In genomic region chr13:36420437-36420891, GRCh38 we compare ENCODE assay signal across 8 cellular contexts. TPM values are rescaled to one million over a fixed set of nuclear protein-coding genes. Genes with fewer than 3 reads are reported as not detected.
DNase-seq lines count a peak whose midpoint lies in the region; ATAC-seq, FAIRE-seq and TF ChIP-seq lines count a peak whose summit lies in the region.

No MANE protein-coding gene starts in this region.

- no peaks in the 10 kb centered on the region for H3K79me2 ChIP-seq in GM23248 (ENCODE audit: insufficient read depth)

- H3K9ac ChIP-seq in GM23248 = no peak overlapping the region

- H3K4me3 ChIP-seq in GM23248 (no peak overlapping the region), fibroblast of the aortic adventitia (ENCODE audit: low read depth, low read length) (no peak overlapping the region), upper lobe of right lung (no peak overlapping the region)

- peak; percentile 88 for TF ChIP-seq CTCF in fibroblast of the aortic adventitia (IDR thresholded peaks at IDR 0.05; ENCODE audit: insufficient read depth, low read length)
- peak; percentile 89 for TF ChIP-seq CTCF in upper lobe of right lung (IDR thresholded peaks at IDR 0.05)

- H2AFZ ChIP-seq in GM23248 = no peak overlapping the region

- H3K36me3 ChIP-seq in GM23248 (ENCODE audit: low read depth) (no peaks in the 10 kb centered on the region), upper lobe of right lung (no peaks in the 10 kb centered on the region)

- in situ Hi-C loops in GM23248 (cut with MboI) = loop anchor here (25.0 kb wide), 1 partner anchor 567 kb away; the partner anchor contains the start of gene ALG5

- H3K9me3 ChIP-seq in GM23248 (ENCODE audit: low read depth) (no peaks in the 10 kb centered on the region), upper lobe of right lung (no peaks in the 10 kb centered on the region)

- H3K27me3 ChIP-seq in GM23248 (replicated peaks; ENCODE audit: insufficient read depth) (0 out of 2 replicates have a peak, but pooled peaks cover 8% of the 10 kb centered on the region), upper lobe of right lung (no peaks in the 10 kb centered on the region)

- H3K4me1 ChIP-seq in GM23248 (ENCODE audit: insufficient read depth) (peaks cover 9% of the 10 kb centered on the region), upper lobe of right lung (no peaks in the 10 kb centered on the region)

- 27 to 32% methylated on average over 6 of the region's 6 CpGs for WGBS in GM23248 (ENCODE audit: low coverage in 1 of 2, low lambda C conversion rate in 2 of 2, missing lambda C conversion rate in 2 of 2), 2 experiments

- H3K4me2 ChIP-seq in GM23248 (ENCODE audit: unreplicated experiment) = no peak overlapping the region

- peak; percentile 80 for DNase-seq in GM23248
- peak; percentile 84 for DNase-seq in LHCN-M2 (ENCODE audit: low read depth)
- DNase-seq in RKO (ENCODE audit: low spot score) = peak; percentile 63
- peak; percentile 79 to 81 for DNase-seq in activated T-cell treated with anti-CD3 and anti-CD28 coated beads, Interleukin-2, amount 50 U/mL, for 48 hours
- peak; percentile 82 for DNase-seq in fibroblast of the aortic adventitia (ENCODE audit: low read depth)
- DNase-seq in occipital lobe (lab: John Stamatoyannopoulos, UW) = peak; percentile 49
- DNase-seq in upper lobe of right lung = peak; percentile 70

- FAIRE-seq in G401.6 (lab: Jason Lieb, UNC) = peak; percentile 42

- intact Hi-C loops in upper lobe of right lung (cut with DNase I) = no loop called here

- peak; percentile 97 for ATAC-seq in upper lobe of right lung

- no peaks in the 10 kb centered on the region for H4K20me1 ChIP-seq in GM23248 (ENCODE audit: insufficient read depth)

- H3K27ac ChIP-seq in GM23248 (no peak overlapping the region), upper lobe of right lung (no peak overlapping the region)

- H3K9me2 ChIP-seq in GM23248 (ENCODE audit: insufficient read depth) = no peaks in the 10 kb centered on the region

- H3F3A ChIP-seq in GM23248 (ENCODE audit: insufficient read depth) = 0 out of 2 replicates have a peak, but pooled peaks cover 10% of the 10 kb centered on the region

RNA-seq across cellular contexts. Expression of gene CCNA1, which starts 11.8 kb away (rescaled TPM):
- not detected in 2 replicates for total RNA-seq in GM23248 (2014; rRNA removed; shearing (Covaris generic))
- not detected in 2 replicates for polyA plus RNA-seq in GM23248 (2016; fragmentation: Nextera tagmentation; extraction: Ambion mirVana)
- total RNA-seq in LHCN-M2 (2014; rRNA removed) (0.77 and 1.8 TPM in 2 replicates), fibroblast of the aortic adventitia (ENCODE audit: low replicate concordance) (0.09 TPM in 1 of 2 replicates, not detected in the other), occipital lobe (6.6 TPM), upper lobe of right lung (0.46 TPM)
- polyA plus RNA-seq in LHCN-M2 (2012) = 0.06 TPM
